2 cellular contexts compared by ENCODE assay signal in genomic region chr1:94661431-94661830, GRCh38.
TF ChIP-seq lines count a peak whose summit lies in the region.

No MANE protein-coding gene starts in this region.

TF ChIP-seq in HepG2, 621 proteins besides CTCF, POLR2A, EP300 and RAD21:
- no peak for TF ChIP-seq KAT2B (IDR thresholded peaks at IDR 0.05; ENCODE audit: borderline replicate concordance, low read depth, low read length)
- peak; percentile 19 for TF ChIP-seq HNRNPK (IDR thresholded peaks at IDR 0.05; ENCODE audit: low read depth, low read length, poor library complexity, severe bottlenecking)

TF ChIP-seq in H1, 55 proteins besides CTCF, POLR2A, EP300 and RAD21:
- TF ChIP-seq CBX5 (IDR thresholded peaks at IDR 0.05; ENCODE audit: low read depth, low read length) = no peak
- no peak for TF ChIP-seq BRCA1 (IDR thresholded peaks at IDR 0.05; ENCODE audit: low read depth, low read length)
